10 cellular contexts compared by ENCODE assay signal in genomic region chr1:21308847-21309652, GRCh38. TPM values are rescaled to one million over a fixed set of nuclear protein-coding genes. Genes with fewer than 3 reads are reported as not detected.
A peak's percentile ranks its signal among the peaks of the same experiment; 100 is the strongest.
DNase-seq lines count a peak whose midpoint lies in the region; ATAC-seq, FAIRE-seq and TF ChIP-seq lines count a peak whose summit lies in the region.
"Had no signal": no experiment of that assay in that cellular context is flagged by ENCODE, and none has a peak within 500 bp of the region (broad histone marks: within the 10 kb centered on the region; RNA-seq: fewer than 3 reads in every experiment).

No MANE protein-coding gene starts in this region.

- no peaks in the 10 kb centered on the region for H3K36me3 ChIP-seq in keratinocyte (ENCODE audit: control insufficient read depth in 2 of 2, extremely low read depth in 1 of 2, insufficient read depth in 2 of 2, low read length in 2 of 2)

- H3K4me3 ChIP-seq in keratinocyte (ENCODE audit: control insufficient read depth in 2 of 3, extremely low read depth in 1 of 3, insufficient read depth in 2 of 3, low read depth in 1 of 3, low read length in 3 of 3) = no peak overlapping the region

- peak; percentile 91 for FAIRE-seq in keratinocyte (lab: Jason Lieb, UNC)

- H3K27me3 Mint-ChIP-seq in stimulated activated naive CD8-positive, alpha-beta T cell treated with anti-CD3 and anti-CD28 coated beads, Interleukin-15, Interleukin-2, amounts not matched to agents 100 ng/mL and 50 ng/mL, for 24 hours = no peaks in the 10 kb centered on the region
- no peaks in the 10 kb centered on the region for H3K27me3 Mint-ChIP-seq in stimulated activated naive CD8-positive, alpha-beta T cell treated with anti-CD3 and anti-CD28 coated beads, Interleukin-15, amount 100 ng/mL, for 72 hours

- H3K4me1 Mint-ChIP-seq in stimulated activated naive CD8-positive, alpha-beta T cell treated with anti-CD3 and anti-CD28 coated beads, Interleukin-15, Interleukin-2, amounts not matched to agents 100 ng/mL and 50 ng/mL, for 24 hours (ENCODE audit: low read depth) = peaks cover 67% of the 10 kb centered on the region
- peaks cover 84% of the 10 kb centered on the region for H3K4me1 Mint-ChIP-seq in stimulated activated naive CD8-positive, alpha-beta T cell treated with anti-CD3 and anti-CD28 coated beads, Interleukin-15, amount 100 ng/mL, for 72 hours

- peak overlapping the region; percentile 79 for H3K27ac Mint-ChIP-seq in stimulated activated naive CD8-positive, alpha-beta T cell treated with anti-CD3 and anti-CD28 coated beads, Interleukin-15, Interleukin-2, amounts not matched to agents 100 ng/mL and 50 ng/mL, for 24 hours
- no peak overlapping the region for H3K27ac Mint-ChIP-seq in stimulated activated naive CD8-positive, alpha-beta T cell treated with anti-CD3 and anti-CD28 coated beads, Interleukin-15, amount 100 ng/mL, for 72 hours

- peaks cover 23% of the 10 kb centered on the region for H3K36me3 Mint-ChIP-seq in stimulated activated naive CD8-positive, alpha-beta T cell treated with anti-CD3 and anti-CD28 coated beads, Interleukin-15, Interleukin-2, amounts not matched to agents 100 ng/mL and 50 ng/mL, for 24 hours (ENCODE audit: low read depth)

- H3K27ac ChIP-seq in keratinocyte (ENCODE audit: control insufficient read depth, insufficient read depth, low read length) = no peak overlapping the region

- H3K27me3 ChIP-seq in keratinocyte (ENCODE audit: control insufficient read depth, extremely low read depth, insufficient read depth, low read length) = no peaks in the 10 kb centered on the region

- TF ChIP-seq CTCF in keratinocyte (optimal IDR thresholded peaks at IDR 0.05 in 1 of 3, IDR thresholded peaks at IDR 0.05 in 1 of 3, conservative IDR thresholded peaks at IDR 0.05 in 1 of 3; ENCODE audit: extremely low read depth in 1 of 3, insufficient read depth in 2 of 3, low read length in 3 of 3) = no peak

- no peak overlapping the region for H3K4me3 Mint-ChIP-seq in stimulated activated naive CD8-positive, alpha-beta T cell treated with anti-CD3 and anti-CD28 coated beads, Interleukin-15, Interleukin-2, amounts not matched to agents 100 ng/mL and 50 ng/mL, for 24 hours
- H3K4me3 Mint-ChIP-seq in stimulated activated naive CD8-positive, alpha-beta T cell treated with anti-CD3 and anti-CD28 coated beads, Interleukin-15, amount 100 ng/mL, for 72 hours = no peak overlapping the region

- H3K4me2 ChIP-seq in keratinocyte (ENCODE audit: control insufficient read depth, extremely low read depth, insufficient read depth, low read depth, low read length) = no peak overlapping the region

- H3K9me3 Mint-ChIP-seq in stimulated activated naive CD8-positive, alpha-beta T cell treated with anti-CD3 and anti-CD28 coated beads, Interleukin-15, Interleukin-2, amounts not matched to agents 100 ng/mL and 50 ng/mL, for 24 hours = no peaks in the 10 kb centered on the region
- peaks cover 0 to 8% of the 10 kb centered on the region in 2 donors for H3K9me3 Mint-ChIP-seq in stimulated activated naive CD8-positive, alpha-beta T cell treated with anti-CD3 and anti-CD28 coated beads, Interleukin-15, amount 100 ng/mL, for 72 hours

- no peak for DNase-seq in stimulated activated naive CD8-positive, alpha-beta T cell treated with anti-CD3 and anti-CD28 coated beads, Interleukin-15, amount 100 ng/mL, for 72 hours
- DNase-seq in amniotic epithelial cell (ENCODE audit: low read depth) (peak; percentile 77), keratinocyte (ENCODE audit: low read depth, low spot score) (peak; percentile 64)
- no peak for DNase-seq in stimulated activated naive CD4-positive, alpha-beta T cell (lab: John Stamatoyannopoulos, UW)
- DNase-seq: activated CD4-positive, alpha-beta T cell treated with anti-CD3 and anti-CD28 coated beads for 1 hour; DND-41 had no signal

- ATAC-seq in stimulated activated naive CD8-positive, alpha-beta T cell treated with anti-CD3 and anti-CD28 coated beads, Interleukin-15, amount 100 ng/mL, for 72 hours = no peak
- no peak for ATAC-seq in HG03521 (IDR thresholded peaks at IDR 0.05; ENCODE audit: unreplicated experiment)
- ATAC-seq in HG02588 (IDR thresholded peaks at IDR 0.05; ENCODE audit: unreplicated experiment) = no peak
- ATAC-seq in HG02798 (IDR thresholded peaks at IDR 0.05; ENCODE audit: poor library complexity, unreplicated experiment) = no peak

- H3K4me1 ChIP-seq in keratinocyte (ENCODE audit: control insufficient read depth, extremely low read depth, insufficient read depth, low read length) = peaks cover 25% of the 10 kb centered on the region

- no peaks in the 10 kb centered on the region for H4K20me1 ChIP-seq in keratinocyte (ENCODE audit: control insufficient read depth, extremely low read depth, insufficient read depth, low read length)

- no peaks in the 10 kb centered on the region for H3K9me3 ChIP-seq in keratinocyte (ENCODE audit: control insufficient read depth, low read depth, low read length)

- H3K9ac ChIP-seq in keratinocyte (ENCODE audit: control insufficient read depth, extremely low read depth, insufficient read depth, low read length) = peak overlapping the region; percentile 9

- no peak overlapping the region for H2AFZ ChIP-seq in keratinocyte (ENCODE audit: control insufficient read depth, low read length)

- dilution Hi-C loops in keratinocyte (cut with MboI; ENCODE audit: extremely low pct_ligation_motif_present, low sequenced_read_pairs) = no loop called here

- no peaks in the 10 kb centered on the region for H3K79me2 ChIP-seq in keratinocyte (ENCODE audit: control insufficient read depth, insufficient read depth, low read length)

- no peaks in the 10 kb centered on the region for H3K9me1 ChIP-seq in keratinocyte (ENCODE audit: control insufficient read depth, extremely low read depth, insufficient read depth, low read length)

RNA-seq across cellular contexts. Expression of gene ECE1, which starts 18.8 kb away (rescaled TPM):
- 30.9 to 59.1 TPM (median 55.5 TPM) in 3 replicates for polyA plus RNA-seq in keratinocyte
- 25.1 TPM for polyA plus RNA-seq in keratinocyte (2011; ENCODE audit: low read depth)
- 27.2 and 30.0 TPM in 2 replicates for polyA plus RNA-seq in keratinocyte (2011; cell fraction: cytosol; rRNA removed)
- polyA plus RNA-seq in keratinocyte (2011; cell fraction: nucleus; rRNA removed) = 101 and 110 TPM in 2 replicates
- polyA plus RNA-seq in keratinocyte (2012; ENCODE audit: low replicate concordance) = 28.3 and 58.7 TPM in 2 replicates
- polyA minus RNA-seq in keratinocyte = 30.9 to 124 TPM (median 45.5 TPM) in 3 replicates
- polyA minus RNA-seq in keratinocyte (2011; cell fraction: cytosol; rRNA and poly(A)+ RNA removed) = 38.0 TPM
- polyA minus RNA-seq in keratinocyte (2011; cell fraction: nucleus; rRNA and poly(A)+ RNA removed) = 86.6 and 113 TPM in 2 replicates

Comparison
In these comparisons a context has a peak if more than half of its experiments do, and no peak if none do; other contexts are left out.
1. DNase-seq: peak in amniotic epithelial cell (single experiment) and keratinocyte (single experiment); none in stimulated activated naive CD8-positive, alpha-beta T cell treated with anti-CD3 and anti-CD28 coated beads, Interleukin-15, amount 100 ng/mL, for 72 hours (0 of 2) and stimulated activated naive CD4-positive, alpha-beta T cell (0 of 6).